Comparison of ENCODE assay signal across 8 cellular contexts in the genomic region with DNA sequence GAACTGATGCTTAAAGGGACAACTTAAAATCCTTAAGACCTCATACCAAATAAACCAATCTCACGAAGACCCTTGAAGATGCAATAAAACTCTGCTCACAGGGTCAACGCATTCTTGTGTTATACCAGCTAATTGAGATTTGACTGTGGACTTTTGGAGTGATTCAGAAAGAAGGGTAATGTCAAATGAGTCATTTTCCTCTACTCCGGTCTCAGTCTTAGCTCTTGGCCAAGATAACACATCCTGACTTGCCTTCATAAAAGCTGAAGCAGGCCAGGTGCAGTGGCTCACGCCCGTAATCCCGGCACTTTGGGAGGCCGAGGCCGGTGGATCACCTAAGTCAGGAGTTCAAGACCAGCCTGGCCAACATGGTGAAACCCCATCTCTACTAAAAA. TPM values are rescaled to one million over a fixed set of nuclear protein-coding genes. Genes with fewer than 3 reads are reported as not detected.
DNase-seq lines count a peak whose midpoint lies in the region; ATAC-seq and TF ChIP-seq lines count a peak whose summit lies in the region.

No MANE protein-coding gene starts in this region.

- peaks cover 25% of the 10 kb centered on the region for H3K4me1 ChIP-seq in HAP-1
- peaks cover 30% of the 10 kb centered on the region for H3K4me1 ChIP-seq in body of pancreas
- H3K4me1 ChIP-seq in muscle layer of duodenum (ENCODE audit: control insufficient read depth in 1 of 2, insufficient read depth in 2 of 2, low read length in 2 of 2) = peaks cover 26 to 47% of the 10 kb centered on the region in 2 donors
- peaks cover 6 to 10% of the 10 kb centered on the region in 2 donors for H3K4me1 ChIP-seq in uterus

- intact Hi-C loops in body of pancreas (cut with DNase I) = no loop called here
- intact Hi-C loops in uterus (cut with DNase I; ENCODE audit: low total_unique reads) = no loop called here

- in situ Hi-C loops in HAP-1 (cut with MboI; ENCODE audit: low sequenced_read_pairs) = no loop called here

- TF ChIP-seq POLR2A in body of pancreas (IDR thresholded peaks at IDR 0.05) = no peak
- no peak for TF ChIP-seq POLR2A in uterus (IDR thresholded peaks at IDR 0.05)

- TF ChIP-seq CTCF in body of pancreas (IDR thresholded peaks at IDR 0.05) = no peak
- no peak for TF ChIP-seq CTCF in uterus (IDR thresholded peaks at IDR 0.05)

- H3K27ac ChIP-seq in SK-N-MC = peak overlapping the region; percentile 27; the same call in 1 of the 2 replicates
- H3K27ac ChIP-seq in body of pancreas = peak overlapping the region in 3 of 4 donors; percentile 8 to 59 (median 35)
- H3K27ac ChIP-seq in muscle layer of duodenum (ENCODE audit: low read length) = peak overlapping the region; percentile 86
- peak overlapping the region in 1 of 2 donors; percentile 98 for H3K27ac ChIP-seq in uterus

- peak in 1 of 2 experiments; percentile 39 for DNase-seq in HAP-1 (ENCODE audit: low spot score in 2 of 2)
- no peak for DNase-seq in SK-N-MC (ENCODE audit: low read depth, low spot score)
- DNase-seq in body of pancreas = no peak
- peak; percentile 40 to 53 for DNase-seq in uterus
- no peak for DNase-seq in mesenteric fat pad (ENCODE audit: low spot score)

- H3K4me3 ChIP-seq in HAP-1 (peak overlapping the region; percentile 0; the same call in 1 of the 2 replicates), SK-N-MC (peak overlapping the region; percentile 28), body of pancreas (no peak overlapping the region), muscle layer of duodenum (ENCODE audit: low read depth in 1 of 2, low read length in 2 of 2) (no peak overlapping the region), uterus (no peak overlapping the region)

- no peaks in the 10 kb centered on the region for H3K9me3 ChIP-seq in HAP-1
- no peaks in the 10 kb centered on the region for H3K9me3 ChIP-seq in SK-N-MC (ENCODE audit: low read depth, low read length)
- H3K9me3 ChIP-seq in body of pancreas = no peaks in the 10 kb centered on the region
- no peaks in the 10 kb centered on the region for H3K9me3 ChIP-seq in muscle layer of duodenum (ENCODE audit: control insufficient read depth in 1 of 2, low read length in 2 of 2)
- H3K9me3 ChIP-seq in uterus = no peaks in the 10 kb centered on the region

- H3K27me3 ChIP-seq in HAP-1 (ENCODE audit: low read depth) (no peaks in the 10 kb centered on the region), body of pancreas (no peaks in the 10 kb centered on the region), muscle layer of duodenum (ENCODE audit: low read depth, low read length) (no peaks in the 10 kb centered on the region), uterus (no peaks in the 10 kb centered on the region)

- H3K9ac ChIP-seq in SK-N-MC (ENCODE audit: insufficient read length) = no peak overlapping the region

- 47 to 51% methylated on average over 8 of the region's 8 CpGs for WGBS in body of pancreas, 2 donors

- H3K36me3 ChIP-seq in HAP-1 (replicated peaks) (peaks cover 48% of the 10 kb centered on the region), SK-N-MC (ENCODE audit: insufficient read depth, low read length) (peaks cover 26% of the 10 kb centered on the region), body of pancreas (replicated peaks in 1 of 2; ENCODE audit: insufficient read depth in 1 of 2, low read depth in 2 of 2) (no peaks in the 10 kb centered on the region), muscle layer of duodenum (ENCODE audit: control insufficient read depth in 1 of 2, insufficient read depth in 2 of 2, low read length in 2 of 2) (peaks cover 0 to 25% of the 10 kb centered on the region in 2 donors), uterus (no peaks in the 10 kb centered on the region)

- ATAC-seq in body of pancreas = no peak
- no peak for ATAC-seq in GM21526 (IDR thresholded peaks at IDR 0.05; ENCODE audit: low FRiP score, unreplicated experiment)
- no peak for ATAC-seq in GM21576 (IDR thresholded peaks at IDR 0.05; ENCODE audit: unreplicated experiment)

RNA-seq across cellular contexts. Expression of a gene that starts 3.8 kb away (rescaled TPM):
- total RNA-seq in body of pancreas = 100 to 1,000 TPM in 1 of 2 donors, 10 to 100 TPM in 1; 96.9 to 105 TPM
- 100 to 1,000 TPM; 101 to 443 (median 191) TPM for total RNA-seq in uterus
- total RNA-seq in mesenteric fat pad = 414 TPM

RNA-seq across cellular contexts. Expression of a gene that starts 29.6 kb away (rescaled TPM):
- total RNA-seq in body of pancreas = under 1 TPM in 1 of 2 donors, not detected in 1; 0.26 TPM
- total RNA-seq in uterus = 1 to 10 TPM in 1 of 4 donors, under 1 TPM in 1, not detected in 2; 0.67 to 4.1 TPM
- not detected for total RNA-seq in mesenteric fat pad

RNA-seq across cellular contexts. Expression of a gene that starts 45.2 kb away (rescaled TPM):
- 10 to 100 TPM; 48.3 to 64.9 TPM for total RNA-seq in body of pancreas
- 100 to 1,000 TPM in 1 of 4 donors, 10 to 100 TPM in 3; 32.1 to 111 (median 55.6) TPM for total RNA-seq in uterus
- total RNA-seq in mesenteric fat pad = 61.3 TPM

Comparison
In these comparisons a context has a peak if more than half of its experiments do, and no peak if none do; other contexts are left out.
1. DNase-seq: peak in uterus (2 of 2); none in SK-N-MC (single experiment), body of pancreas (0 of 4) and mesenteric fat pad (single experiment).
2. H3K4me3 ChIP-seq: peak in HAP-1 (single experiment) and SK-N-MC (single experiment); none in body of pancreas (0 of 2), muscle layer of duodenum (0 of 2) and uterus (0 of 2).